ENCODE assay signal across 23 cellular contexts in the genomic region with DNA sequence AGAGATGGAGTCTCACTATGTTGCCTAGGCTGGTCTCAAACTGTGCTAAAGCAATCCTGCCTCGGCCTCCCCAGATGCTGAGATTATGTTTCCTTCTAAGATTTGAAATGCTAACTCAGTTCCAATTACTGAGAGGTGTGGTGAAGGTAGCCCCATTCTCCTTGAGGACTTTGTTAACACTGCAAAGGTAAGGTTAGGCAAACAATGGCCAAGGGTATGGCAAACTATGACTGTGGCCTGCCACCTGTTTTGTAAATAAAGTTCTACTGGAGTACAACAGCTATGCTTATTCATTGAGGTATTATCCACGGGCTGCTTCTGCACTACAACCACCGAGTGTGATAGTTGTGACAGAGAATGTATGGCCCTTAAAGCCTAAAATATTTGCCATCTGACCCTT. TPM values are rescaled to one million over a fixed set of nuclear protein-coding genes. Genes with fewer than 3 reads are reported as not detected.
DNase-seq lines count a peak whose midpoint lies in the region; ATAC-seq, FAIRE-seq and TF ChIP-seq lines count a peak whose summit lies in the region.
"Had no signal": no experiment of that assay in that cellular context is flagged by ENCODE, and none has a peak within 500 bp of the region (broad histone marks: within the 10 kb centered on the region; RNA-seq: fewer than 3 reads in every experiment).

No MANE protein-coding gene starts in this region.

- H2AFZ ChIP-seq in HepG2 (ENCODE audit: low read length) (no peak overlapping the region), endothelial cell of umbilical vein (ENCODE audit: low read depth, low read length) (no peak overlapping the region)

- no peaks in the 10 kb centered on the region for H3K9me1 ChIP-seq in endothelial cell of umbilical vein (replicated peaks; ENCODE audit: control insufficient read depth, extremely low read depth, insufficient read depth, low read length)

- no peak for TF ChIP-seq RAD21 in HepG2 (CRISPR knock-in tag; IDR thresholded peaks at IDR 0.05)

- DNase-seq in HepG2 (ENCODE audit: low spot score), result no peak
- DNase-seq in right lobe of liver, result no peak
- DNase-seq in NAMALWA (ENCODE audit: low spot score), result peak; percentile 7
- DNase-seq in endothelial cell of umbilical vein (ENCODE audit: low read depth, low spot score), result no peak
- no peak for DNase-seq in kidney glomerular epithelial cell (lab: John Stamatoyannopoulos, UW)
- DNase-seq: Calu3; CD8-positive, alpha-beta T cell; DMS153; KBM-7; NCI-H1105 treated with DMSO at 0.1 percent for 48 hours; NCI-H1694; NCI-H446; NCI-H526; OCI-M1; Right ventricle myocardium superior; SW 1271 had no signal

- H3K9me3 ChIP-seq in HepG2 (ENCODE audit: low read length), result no peaks in the 10 kb centered on the region
- no peaks in the 10 kb centered on the region for H3K9me3 ChIP-seq in right lobe of liver
- no peaks in the 10 kb centered on the region for H3K9me3 ChIP-seq in endothelial cell of umbilical vein (replicated peaks; ENCODE audit: control insufficient read depth, insufficient read depth, low read length)
- H3K9me3 ChIP-seq: BLaER1 treated with 17β-estradiol and CSF1 and Interleukin-3, amounts not matched to agents 10 nM and 100 nM had no signal

- TF ChIP-seq CTCF in HepG2 (CRISPR knock-in tag; IDR thresholded peaks at IDR 0.05) (no peak), right lobe of liver (IDR thresholded peaks at IDR 0.05) (no peak), endothelial cell of umbilical vein (IDR thresholded peaks at IDR 0.05; ENCODE audit: extremely low read depth in 1 of 2, insufficient read depth in 1 of 2, low read depth in 1 of 2, low read length in 2 of 2) (no peak)

- H4K20me1 ChIP-seq in HepG2 (ENCODE audit: insufficient read depth, low read length), result no peaks in the 10 kb centered on the region
- no peaks in the 10 kb centered on the region for H4K20me1 ChIP-seq in endothelial cell of umbilical vein (replicated peaks; ENCODE audit: control insufficient read depth, extremely low read depth, insufficient read depth, low read length)

- in situ Hi-C loops in HepG2 (cut with HindIII; ENCODE audit: extremely low pct_ligation_motif_present, low pct_unique_long_range_greater_than_20kb), result no loop called here

- TF ChIP-seq POLR2A in HepG2 (IDR thresholded peaks at IDR 0.05; ENCODE audit: insufficient read depth in 1 of 2, low read depth in 2 of 2, low read length in 2 of 2), result no peak
- no peak for TF ChIP-seq POLR2A in right lobe of liver (IDR thresholded peaks at IDR 0.05)
- no peak for TF ChIP-seq POLR2A in endothelial cell of umbilical vein (IDR thresholded peaks at IDR 0.05; ENCODE audit: low read depth, low read length)

- no peak overlapping the region for H3K9ac ChIP-seq in HepG2 (ENCODE audit: insufficient read depth, low read depth, low read length)
- H3K9ac ChIP-seq in endothelial cell of umbilical vein (replicated peaks; ENCODE audit: extremely low read depth, insufficient read depth, low read length), result no peak overlapping the region
- H3K9ac ChIP-seq: BLaER1 treated with 17β-estradiol and CSF1 and Interleukin-3, amounts not matched to agents 10 nM and 100 nM had no signal

- no peak for FAIRE-seq in HepG2 (lab: Jason Lieb, UNC)
- FAIRE-seq in endothelial cell of umbilical vein (lab: Jason Lieb, UNC), result no peak

- dilution Hi-C loops in endothelial cell of umbilical vein (cut with MboI; ENCODE audit: extremely low pct_ligation_motif_present, low sequenced_read_pairs), result no loop called here

- BruUV-seq in HepG2 (replicated peaks; lab: Mats Ljungman, UMichigan) (TSS peak; percentile 28), endothelial cell of umbilical vein (replicated peaks; lab: Mats Ljungman, UMichigan) (TSS peak; percentile 5)

- H3K4me1 ChIP-seq in HepG2 (ENCODE audit: insufficient read depth, low read length) (no peaks in the 10 kb centered on the region), right lobe of liver (no peaks in the 10 kb centered on the region), endothelial cell of umbilical vein (ENCODE audit: control insufficient read depth, extremely low read depth, insufficient read depth, low read length) (no peaks in the 10 kb centered on the region)
- H3K4me1 ChIP-seq: BLaER1 treated with 17β-estradiol and CSF1 and Interleukin-3, amounts not matched to agents 10 nM and 100 nM had no signal

- CTCF ChIA-PET in HepG2 (lab: Yijun Ruan, JAX; ENCODE audit: low intra/inter-chr PET ratio, low total read pairs), result no interaction called here
- CTCF ChIA-PET in endothelial cell of umbilical vein (lab: Charles Lee), result interaction anchor here (2.8 kb wide), 1 partner anchor 69 kb away, joined by 7 read pairs; no protein-coding TSS in a partner anchor

- H3K27me3 ChIP-seq in HepG2 (ENCODE audit: control insufficient read depth in 1 of 2, insufficient read depth in 2 of 2, low read length in 2 of 2) (no peaks in the 10 kb centered on the region), right lobe of liver (no peaks in the 10 kb centered on the region), endothelial cell of umbilical vein (ENCODE audit: control insufficient read depth in 2 of 2, insufficient read depth in 2 of 2, low read length in 2 of 2) (no peaks in the 10 kb centered on the region)
- H3K27me3 ChIP-seq: BLaER1 treated with 17β-estradiol and CSF1 and Interleukin-3, amounts not matched to agents 10 nM and 100 nM had no signal

- TF ChIP-seq EP300 in HepG2 (IDR thresholded peaks at IDR 0.05; ENCODE audit: low read depth in 2 of 2, low read length in 2 of 2), result no peak
- TF ChIP-seq EP300 in HepG2 (CRISPR knock-in tag; IDR thresholded peaks at IDR 0.05; ENCODE audit: borderline replicate concordance), result no peak

- H3K4me3 ChIP-seq in HepG2 (replicated peaks in 1 of 3; ENCODE audit: insufficient read depth in 1 of 3, low read depth in 2 of 3, low read length in 3 of 3), result no peak overlapping the region
- no peak overlapping the region for H3K4me3 ChIP-seq in right lobe of liver
- H3K4me3 ChIP-seq in endothelial cell of umbilical vein (replicated peaks in 1 of 3; ENCODE audit: insufficient read depth in 1 of 3, low read depth in 1 of 3, low read length in 3 of 3), result no peak overlapping the region
- H3K4me3 ChIP-seq: BLaER1 treated with 17β-estradiol and CSF1 and Interleukin-3, amounts not matched to agents 10 nM and 100 nM had no signal

- H3K27ac ChIP-seq in HepG2 (ENCODE audit: extremely low read length, insufficient read depth, low read length), result no peak overlapping the region
- no peak overlapping the region for H3K27ac ChIP-seq in right lobe of liver
- no peak overlapping the region for H3K27ac ChIP-seq in endothelial cell of umbilical vein (ENCODE audit: insufficient read depth, low read depth, low read length)
- H3K27ac ChIP-seq: BLaER1 treated with 17β-estradiol and CSF1 and Interleukin-3, amounts not matched to agents 10 nM and 100 nM had no signal

- peaks cover 27 to 77% of the 10 kb centered on the region in 2 experiments for H3K36me3 ChIP-seq in HepG2 (replicated peaks in 1 of 2; ENCODE audit: control insufficient read depth in 1 of 2, insufficient read depth in 2 of 2, low read length in 2 of 2)
- H3K36me3 ChIP-seq in right lobe of liver, result peaks cover 20 to 98% (median 56%) of the 10 kb centered on the region in 4 donors
- H3K36me3 ChIP-seq in endothelial cell of umbilical vein (ENCODE audit: control insufficient read depth in 2 of 2, extremely low read depth in 1 of 2, insufficient read depth in 2 of 2, low read length in 2 of 2), result peaks cover 32 to 44% of the 10 kb centered on the region in 2 experiments

- intact Hi-C loops in HepG2 (cut with micrococcal nuclease; ENCODE audit: unreplicated experiment) (no loop called here), right lobe of liver (cut with DNase I) (no loop called here), endothelial cell of umbilical vein (cut with micrococcal nuclease) (no loop called here)

- POLR2A ChIA-PET in HepG2 (lab: Yijun Ruan, JAX), result interaction anchor here (1.5 to 2.1 kb wide), 2 partner anchors 11 to 13 kb away, joined by 4 to 9 read pairs; a partner anchor contains a TSS
- POLR2A ChIA-PET in endothelial cell of umbilical vein (lab: Charles Lee), result no interaction called here

- no peak; the same call in 2 of the 3 replicates for ATAC-seq in HepG2
- no peak for ATAC-seq in right lobe of liver
- no peak for ATAC-seq in HG03571 (IDR thresholded peaks at IDR 0.05; ENCODE audit: unreplicated experiment)
- ATAC-seq in GM19467 (IDR thresholded peaks at IDR 0.05; ENCODE audit: unreplicated experiment), result no peak
- ATAC-seq: CD8-positive, alpha-beta T cell had no signal

- H3K79me2 ChIP-seq in HepG2 (ENCODE audit: insufficient read depth, low read length) (no peaks in the 10 kb centered on the region), endothelial cell of umbilical vein (ENCODE audit: control insufficient read depth, insufficient read depth, low read length) (peaks cover 24% of the 10 kb centered on the region)

- H3K4me2 ChIP-seq in HepG2 (ENCODE audit: low read depth, low read length) (no peak overlapping the region), endothelial cell of umbilical vein (ENCODE audit: insufficient read depth, low read length) (no peak overlapping the region)
- H3K4me2 ChIP-seq: BLaER1 treated with 17β-estradiol and CSF1 and Interleukin-3, amounts not matched to agents 10 nM and 100 nM had no signal

- WGBS in HepG2 (ENCODE audit: low lambda C conversion rate), result 98% methylated on average over 3 of the region's 3 CpGs
- WGBS in right lobe of liver (ENCODE audit: insufficient coverage, low coverage, low lambda C conversion rate, missing lambda C conversion rate), result 93% methylated on average over 2 of the region's 3 CpGs

RNA-seq across cellular contexts. Expression of a gene that starts 9.6 kb away (rescaled TPM):
- total RNA-seq in HepG2 (2016; rRNA removed; fragmentation: Illumina TruSeq; extraction: Trizol) (12.2 and 15.9 TPM in 2 replicates), right lobe of liver (10 to 100 TPM in 3 of 6 experiments, 1 to 10 TPM in 3; 4.9 to 28.3 (median 11.3) TPM), endothelial cell of umbilical vein (46.4 and 47.8 TPM in 2 replicates)
- 1.8 and 2.7 TPM in 2 replicates for total RNA-seq in HepG2 (2016; cell fraction: cytosol; rRNA removed; fragmentation: Illumina TruSeq; extraction: Trizol; ENCODE audit: low read depth)
- 12.0 and 18.3 TPM in 2 replicates for total RNA-seq in HepG2 (2016; cell fraction: insoluble cytoplasmic fraction; rRNA removed; fragmentation: Illumina TruSeq; extraction: Trizol)
- 3.7 and 5.0 TPM in 2 replicates for total RNA-seq in HepG2 (2016; cell fraction: membrane; rRNA removed; fragmentation: Illumina TruSeq; extraction: Trizol)
- total RNA-seq in HepG2 (2016; cell fraction: nucleus; rRNA removed; fragmentation: Illumina TruSeq; extraction: Trizol), result 5.1 and 6.9 TPM in 2 replicates
- polyA plus RNA-seq in HepG2 (2011; rRNA removed) (29.3 and 32.2 TPM in 2 replicates), endothelial cell of umbilical vein (52.0 and 65.5 TPM in 2 replicates)
- 27.0 and 36.8 TPM in 2 replicates for polyA plus RNA-seq in HepG2 (2011; cell fraction: cytosol; rRNA removed)
- 10.2 and 15.6 TPM in 2 replicates for polyA plus RNA-seq in HepG2 (2011; cell fraction: nucleus; rRNA removed)
- 14.8 and 19.9 TPM in 2 replicates for polyA plus RNA-seq in HepG2 (2012)
- 1.3 and 1.4 TPM in 2 replicates for polyA plus RNA-seq in HepG2 (2016; cell fraction: cytosol; fragmentation: Illumina TruSeq; extraction: Trizol; ENCODE audit: low read depth)
- 12.1 and 13.9 TPM in 2 replicates for polyA plus RNA-seq in HepG2 (2016; cell fraction: insoluble cytoplasmic fraction; fragmentation: Illumina TruSeq; extraction: Trizol; ENCODE audit: low read depth)
- polyA plus RNA-seq in HepG2 (2016; cell fraction: membrane; fragmentation: Illumina TruSeq; extraction: Trizol; ENCODE audit: low read depth), result 1.8 and 2.0 TPM in 2 replicates
- 13.6 and 15.1 TPM in 2 replicates for polyA plus RNA-seq in HepG2 (2016; cell fraction: nucleus; fragmentation: Illumina TruSeq; extraction: Trizol; ENCODE audit: insufficient read depth, low read depth)
- 23.7 and 26.0 TPM in 2 replicates for polyA minus RNA-seq in HepG2 (2011; rRNA and poly(A)+ RNA removed; ENCODE audit: low replicate concordance)
- polyA minus RNA-seq in HepG2 (2011; cell fraction: cytosol; rRNA and poly(A)+ RNA removed), result 16.1 and 17.4 TPM in 2 replicates
- 11.6 and 20.5 TPM in 2 replicates for polyA minus RNA-seq in HepG2 (2011; cell fraction: nucleus; rRNA and poly(A)+ RNA removed)
- polyA plus RNA-seq in endothelial cell of umbilical vein (2011; cell fraction: cytosol; rRNA removed), result 56.2 and 62.6 TPM in 2 replicates
- polyA plus RNA-seq in endothelial cell of umbilical vein (2011; cell fraction: nucleus; rRNA removed), result 41.7 and 45.6 TPM in 2 replicates
- 36.1 and 37.2 TPM in 2 replicates for polyA plus RNA-seq in endothelial cell of umbilical vein (2012)
- 79.4 and 130 TPM in 2 replicates for polyA minus RNA-seq in endothelial cell of umbilical vein
- polyA minus RNA-seq in endothelial cell of umbilical vein (2011; cell fraction: cytosol; rRNA and poly(A)+ RNA removed), result 15.1 TPM
- 21.7 and 35.0 TPM in 2 replicates for polyA minus RNA-seq in endothelial cell of umbilical vein (2011; cell fraction: nucleus; rRNA and poly(A)+ RNA removed)

RNA-seq across cellular contexts. Expression of a gene that starts 13.5 kb away (rescaled TPM):
- total RNA-seq in HepG2 (2016; rRNA removed; fragmentation: Illumina TruSeq; extraction: Trizol) (15.9 and 33.5 TPM in 2 replicates), right lobe of liver (10 to 100 TPM; 14.1 to 19.0 (median 17.2) TPM), endothelial cell of umbilical vein (54.1 and 55.6 TPM in 2 replicates)
- total RNA-seq in HepG2 (2016; cell fraction: cytosol; rRNA removed; fragmentation: Illumina TruSeq; extraction: Trizol; ENCODE audit: low read depth), result 17.8 and 22.2 TPM in 2 replicates
- total RNA-seq in HepG2 (2016; cell fraction: insoluble cytoplasmic fraction; rRNA removed; fragmentation: Illumina TruSeq; extraction: Trizol), result 17.1 and 30.7 TPM in 2 replicates
- 16.0 and 18.2 TPM in 2 replicates for total RNA-seq in HepG2 (2016; cell fraction: membrane; rRNA removed; fragmentation: Illumina TruSeq; extraction: Trizol)
- 51.8 and 57.5 TPM in 2 replicates for total RNA-seq in HepG2 (2016; cell fraction: nucleus; rRNA removed; fragmentation: Illumina TruSeq; extraction: Trizol)
- polyA plus RNA-seq in HepG2 (2011; rRNA removed) (74.5 and 92.0 TPM in 2 replicates), endothelial cell of umbilical vein (47.9 and 48.6 TPM in 2 replicates)
- polyA plus RNA-seq in HepG2 (2011; cell fraction: cytosol; rRNA removed), result 35.4 and 38.7 TPM in 2 replicates
- 126 and 134 TPM in 2 replicates for polyA plus RNA-seq in HepG2 (2011; cell fraction: nucleus; rRNA removed)
- polyA plus RNA-seq in HepG2 (2012), result 37.2 and 38.4 TPM in 2 replicates
- 2.1 and 2.5 TPM in 2 replicates for polyA plus RNA-seq in HepG2 (2016; cell fraction: cytosol; fragmentation: Illumina TruSeq; extraction: Trizol; ENCODE audit: low read depth)
- 14.7 and 16.3 TPM in 2 replicates for polyA plus RNA-seq in HepG2 (2016; cell fraction: insoluble cytoplasmic fraction; fragmentation: Illumina TruSeq; extraction: Trizol; ENCODE audit: low read depth)
- polyA plus RNA-seq in HepG2 (2016; cell fraction: membrane; fragmentation: Illumina TruSeq; extraction: Trizol; ENCODE audit: low read depth), result 4.2 and 4.7 TPM in 2 replicates
- polyA plus RNA-seq in HepG2 (2016; cell fraction: nucleus; fragmentation: Illumina TruSeq; extraction: Trizol; ENCODE audit: insufficient read depth, low read depth), result 113 and 121 TPM in 2 replicates
- 83.9 and 155 TPM in 2 replicates for polyA minus RNA-seq in HepG2 (2011; rRNA and poly(A)+ RNA removed; ENCODE audit: low replicate concordance)
- 19.6 and 24.9 TPM in 2 replicates for polyA minus RNA-seq in HepG2 (2011; cell fraction: cytosol; rRNA and poly(A)+ RNA removed)
- 113 and 148 TPM in 2 replicates for polyA minus RNA-seq in HepG2 (2011; cell fraction: nucleus; rRNA and poly(A)+ RNA removed)
- 22.4 and 25.5 TPM in 2 replicates for polyA plus RNA-seq in endothelial cell of umbilical vein (2011; cell fraction: cytosol; rRNA removed)
- polyA plus RNA-seq in endothelial cell of umbilical vein (2011; cell fraction: nucleus; rRNA removed), result 123 and 207 TPM in 2 replicates
- 19.8 and 29.0 TPM in 2 replicates for polyA plus RNA-seq in endothelial cell of umbilical vein (2012)
- polyA minus RNA-seq in endothelial cell of umbilical vein, result 75.4 and 81.4 TPM in 2 replicates
- 50.2 TPM for polyA minus RNA-seq in endothelial cell of umbilical vein (2011; cell fraction: cytosol; rRNA and poly(A)+ RNA removed)
- 68.0 and 96.9 TPM in 2 replicates for polyA minus RNA-seq in endothelial cell of umbilical vein (2011; cell fraction: nucleus; rRNA and poly(A)+ RNA removed)

RNA-seq across cellular contexts. Expression of a gene that starts 20.7 kb away (rescaled TPM):
- total RNA-seq in HepG2 (2016; rRNA removed; fragmentation: Illumina TruSeq; extraction: Trizol) (0.38 TPM in 1 of 2 replicates, not detected in the other), right lobe of liver (not detected), endothelial cell of umbilical vein (not detected in 2 replicates)
- total RNA-seq in HepG2 (2016; cell fraction: cytosol; rRNA removed; fragmentation: Illumina TruSeq; extraction: Trizol; ENCODE audit: low read depth), result not detected in 2 replicates
- total RNA-seq in HepG2 (2016; cell fraction: insoluble cytoplasmic fraction; rRNA removed; fragmentation: Illumina TruSeq; extraction: Trizol), result 0.25 and 0.28 TPM in 2 replicates
- total RNA-seq in HepG2 (2016; cell fraction: membrane; rRNA removed; fragmentation: Illumina TruSeq; extraction: Trizol), result not detected in 2 replicates
- total RNA-seq in HepG2 (2016; cell fraction: nucleus; rRNA removed; fragmentation: Illumina TruSeq; extraction: Trizol), result 0.31 TPM in 1 of 2 replicates, not detected in the other
- polyA plus RNA-seq in HepG2 (2011; rRNA removed) (1.4 and 1.9 TPM in 2 replicates), endothelial cell of umbilical vein (not detected in 2 replicates)
- polyA plus RNA-seq in HepG2 (2011; cell fraction: cytosol; rRNA removed), result 1.3 and 2.1 TPM in 2 replicates
- 0.42 and 0.48 TPM in 2 replicates for polyA plus RNA-seq in HepG2 (2011; cell fraction: nucleus; rRNA removed)
- polyA plus RNA-seq in HepG2 (2012), result 0.48 and 0.72 TPM in 2 replicates
- 0.08 TPM in 1 of 2 replicates, not detected in the other for polyA plus RNA-seq in HepG2 (2016; cell fraction: cytosol; fragmentation: Illumina TruSeq; extraction: Trizol; ENCODE audit: low read depth)
- not detected in 2 replicates for polyA plus RNA-seq in HepG2 (2016; cell fraction: insoluble cytoplasmic fraction; fragmentation: Illumina TruSeq; extraction: Trizol; ENCODE audit: low read depth)
- not detected in 2 replicates for polyA plus RNA-seq in HepG2 (2016; cell fraction: membrane; fragmentation: Illumina TruSeq; extraction: Trizol; ENCODE audit: low read depth)
- polyA plus RNA-seq in HepG2 (2016; cell fraction: nucleus; fragmentation: Illumina TruSeq; extraction: Trizol; ENCODE audit: insufficient read depth, low read depth), result 0.64 and 0.79 TPM in 2 replicates
- 1.4 and 2.7 TPM in 2 replicates for polyA minus RNA-seq in HepG2 (2011; rRNA and poly(A)+ RNA removed; ENCODE audit: low replicate concordance)
- 0.49 TPM in 1 of 2 replicates, not detected in the other for polyA minus RNA-seq in HepG2 (2011; cell fraction: cytosol; rRNA and poly(A)+ RNA removed)
- 0.39 and 1.1 TPM in 2 replicates for polyA minus RNA-seq in HepG2 (2011; cell fraction: nucleus; rRNA and poly(A)+ RNA removed)
- polyA plus RNA-seq in endothelial cell of umbilical vein (2011; cell fraction: cytosol; rRNA removed), result not detected in 2 replicates
- polyA plus RNA-seq in endothelial cell of umbilical vein (2011; cell fraction: nucleus; rRNA removed), result not detected in 2 replicates
- not detected in 2 replicates for polyA plus RNA-seq in endothelial cell of umbilical vein (2012)
- not detected in 2 replicates for polyA minus RNA-seq in endothelial cell of umbilical vein
- polyA minus RNA-seq in endothelial cell of umbilical vein (2011; cell fraction: cytosol; rRNA and poly(A)+ RNA removed), result not detected
- 0.34 TPM in 1 of 2 replicates, not detected in the other for polyA minus RNA-seq in endothelial cell of umbilical vein (2011; cell fraction: nucleus; rRNA and poly(A)+ RNA removed)
- total RNA-seq: Calu3; CD8-positive, alpha-beta T cell; G401; H4; Right ventricle myocardium superior; RPMI7951; SK-MEL-5 had no signal

RNA-seq across cellular contexts. Expression of a gene that starts 57.6 kb away (rescaled TPM):
- total RNA-seq in HepG2 (2016; rRNA removed; fragmentation: Illumina TruSeq; extraction: Trizol) (15.0 and 16.1 TPM in 2 replicates), right lobe of liver (10 to 100 TPM in 4 of 6 experiments, 1 to 10 TPM in 2; 7.9 to 23.8 (median 13.1) TPM), endothelial cell of umbilical vein (110 and 118 TPM in 2 replicates)
- 7.7 and 8.4 TPM in 2 replicates for total RNA-seq in HepG2 (2016; cell fraction: cytosol; rRNA removed; fragmentation: Illumina TruSeq; extraction: Trizol; ENCODE audit: low read depth)
- total RNA-seq in HepG2 (2016; cell fraction: insoluble cytoplasmic fraction; rRNA removed; fragmentation: Illumina TruSeq; extraction: Trizol), result 12.9 and 18.6 TPM in 2 replicates
- 10.3 and 11.1 TPM in 2 replicates for total RNA-seq in HepG2 (2016; cell fraction: membrane; rRNA removed; fragmentation: Illumina TruSeq; extraction: Trizol)
- total RNA-seq in HepG2 (2016; cell fraction: nucleus; rRNA removed; fragmentation: Illumina TruSeq; extraction: Trizol), result 13.2 and 15.5 TPM in 2 replicates
- polyA plus RNA-seq in HepG2 (2011; rRNA removed) (32.1 and 33.1 TPM in 2 replicates), endothelial cell of umbilical vein (59.2 and 62.0 TPM in 2 replicates)
- 15.2 and 17.5 TPM in 2 replicates for polyA plus RNA-seq in HepG2 (2011; cell fraction: cytosol; rRNA removed)
- polyA plus RNA-seq in HepG2 (2011; cell fraction: nucleus; rRNA removed), result 104 and 108 TPM in 2 replicates
- 28.0 and 37.8 TPM in 2 replicates for polyA plus RNA-seq in HepG2 (2012)
- polyA plus RNA-seq in HepG2 (2016; cell fraction: cytosol; fragmentation: Illumina TruSeq; extraction: Trizol; ENCODE audit: low read depth), result 1.9 and 2.0 TPM in 2 replicates
- 13.1 and 13.4 TPM in 2 replicates for polyA plus RNA-seq in HepG2 (2016; cell fraction: insoluble cytoplasmic fraction; fragmentation: Illumina TruSeq; extraction: Trizol; ENCODE audit: low read depth)
- 3.6 and 3.8 TPM in 2 replicates for polyA plus RNA-seq in HepG2 (2016; cell fraction: membrane; fragmentation: Illumina TruSeq; extraction: Trizol; ENCODE audit: low read depth)
- polyA plus RNA-seq in HepG2 (2016; cell fraction: nucleus; fragmentation: Illumina TruSeq; extraction: Trizol; ENCODE audit: insufficient read depth, low read depth), result 34.1 and 35.2 TPM in 2 replicates
- 54.1 and 96.8 TPM in 2 replicates for polyA minus RNA-seq in HepG2 (2011; rRNA and poly(A)+ RNA removed; ENCODE audit: low replicate concordance)
- 17.6 and 19.9 TPM in 2 replicates for polyA minus RNA-seq in HepG2 (2011; cell fraction: cytosol; rRNA and poly(A)+ RNA removed)
- 50.0 and 65.8 TPM in 2 replicates for polyA minus RNA-seq in HepG2 (2011; cell fraction: nucleus; rRNA and poly(A)+ RNA removed)
- polyA plus RNA-seq in endothelial cell of umbilical vein (2011; cell fraction: cytosol; rRNA removed), result 67.4 and 113 TPM in 2 replicates
- polyA plus RNA-seq in endothelial cell of umbilical vein (2011; cell fraction: nucleus; rRNA removed), result 270 and 317 TPM in 2 replicates
- 50.9 and 52.8 TPM in 2 replicates for polyA plus RNA-seq in endothelial cell of umbilical vein (2012)
- polyA minus RNA-seq in endothelial cell of umbilical vein, result 81.5 and 92.0 TPM in 2 replicates
- 29.1 TPM for polyA minus RNA-seq in endothelial cell of umbilical vein (2011; cell fraction: cytosol; rRNA and poly(A)+ RNA removed)
- 55.2 and 62.7 TPM in 2 replicates for polyA minus RNA-seq in endothelial cell of umbilical vein (2011; cell fraction: nucleus; rRNA and poly(A)+ RNA removed)
